10 cellular contexts compared by ENCODE assay signal in the genomic region with DNA sequence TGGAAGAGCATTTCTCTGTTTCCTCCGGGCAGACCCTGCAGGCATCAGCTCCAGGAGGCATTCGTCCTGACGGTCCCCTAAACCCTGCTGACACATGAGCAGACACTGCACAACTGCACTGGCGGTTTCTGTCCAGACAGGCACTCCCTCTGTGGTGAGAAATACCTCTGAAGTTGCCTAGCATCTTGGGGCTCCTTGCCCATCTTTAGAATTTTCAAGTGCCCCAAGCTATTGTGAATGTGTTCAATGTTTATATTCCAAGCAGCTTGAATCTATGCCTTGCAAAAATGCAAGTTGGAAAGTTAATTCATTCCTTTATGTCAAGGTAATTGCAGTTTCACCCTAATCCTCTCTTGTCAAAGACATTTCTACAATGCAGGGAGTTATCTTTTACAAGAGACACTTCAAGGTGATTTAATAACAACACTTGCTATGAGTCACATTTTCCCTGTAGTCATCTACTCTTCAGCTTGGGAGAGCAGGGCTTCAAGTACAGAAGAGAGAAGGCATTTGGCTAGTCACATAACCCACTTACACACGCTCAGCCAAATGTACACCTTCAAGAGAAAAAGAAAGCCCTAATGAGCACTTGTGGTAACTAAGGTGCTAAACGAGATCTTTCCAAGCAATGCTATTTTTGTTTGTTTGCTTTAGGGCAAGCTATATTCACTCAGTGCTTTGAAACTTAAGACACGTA.
DNase-seq lines count a peak whose midpoint lies in the region; ATAC-seq and TF ChIP-seq lines count a peak whose summit lies in the region.
"Had no signal": no experiment of that assay in that cellular context is flagged by ENCODE, and none has a peak within 500 bp of the region (broad histone marks: within the 10 kb centered on the region; RNA-seq: fewer than 3 reads in every experiment).

No MANE protein-coding gene starts in this region.

- H3K4me3 ChIP-seq in tibial artery, result no peak overlapping the region
- H3K4me3 ChIP-seq: heart left ventricle, SK-N-MC had no signal

- no peaks in the 10 kb centered on the region for H3K36me3 ChIP-seq in tibial artery
- H3K36me3 ChIP-seq: heart left ventricle had no signal

- no peak overlapping the region for H3K27ac ChIP-seq in tibial artery
- H3K27ac ChIP-seq: SK-N-MC had no signal

- H3K9me3 Mint-ChIP-seq in nephron, result no peaks in the 10 kb centered on the region

- no peaks in the 10 kb centered on the region for H3K27me3 ChIP-seq in tibial artery
- H3K27me3 ChIP-seq: heart left ventricle had no signal

- H3K27me3 Mint-ChIP-seq in nephron (ENCODE audit: low read depth), result peaks cover 23% of the 10 kb centered on the region

- ATAC-seq in HG03378 (IDR thresholded peaks at IDR 0.05; ENCODE audit: unreplicated experiment), result no peak

- TF ChIP-seq CTCF in nephron (IDR thresholded peaks at IDR 0.05; ENCODE audit: unreplicated experiment in 3 of 3) (no peak), tibial artery (IDR thresholded peaks at IDR 0.05) (no peak)

- peak; percentile 42 for DNase-seq in DMS79 treated with DMSO at 0.1 percent for 48 hours (lab: John Stamatoyannopoulos, UW)
- peak; percentile 39 for DNase-seq in NCI-H1436 treated with DMSO at 0.1 percent for 48 hours (lab: John Stamatoyannopoulos, UW)
- peak; percentile 95 for DNase-seq in amniotic epithelial cell (ENCODE audit: low read depth)
- DNase-seq in tibial artery, result no peak
- DNase-seq in middle frontal gyrus (ENCODE audit: extremely low spot score, low spot score), result no peak
- no peak for DNase-seq in effector CD4-positive, alpha-beta T cell
- DNase-seq: heart left ventricle had no signal

- peaks cover 37% of the 10 kb centered on the region for H3K4me1 Mint-ChIP-seq in nephron

- intact Hi-C loops in tibial artery (cut with DNase I; ENCODE audit: low total_unique reads), result no loop called here

- H3K4me3 Mint-ChIP-seq in nephron, result no peak overlapping the region

- H3K9me3 ChIP-seq in tibial artery, result no peaks in the 10 kb centered on the region
- H3K9me3 ChIP-seq: heart left ventricle had no signal

- peak overlapping the region; percentile 10 to 41 (median 12) for H3K27ac Mint-ChIP-seq in nephron

- no peaks in the 10 kb centered on the region for H3K36me3 Mint-ChIP-seq in nephron (ENCODE audit: low read depth)

- H3K4me1 ChIP-seq in tibial artery, result peaks cover 0 to 6% (median 1%) of the 10 kb centered on the region in 4 donors

Comparison
In these comparisons a context has a peak if more than half of its experiments do, and no peak if none do; other contexts are left out.
1. DNase-seq: peak in DMS79 treated with DMSO at 0.1 percent for 48 hours (single experiment), NCI-H1436 treated with DMSO at 0.1 percent for 48 hours (single experiment) and amniotic epithelial cell (single experiment); none in tibial artery (0 of 2), middle frontal gyrus (single experiment) and effector CD4-positive, alpha-beta T cell (single experiment).